ENCODE assay signal across 1 cellular context in the genomic region with DNA sequence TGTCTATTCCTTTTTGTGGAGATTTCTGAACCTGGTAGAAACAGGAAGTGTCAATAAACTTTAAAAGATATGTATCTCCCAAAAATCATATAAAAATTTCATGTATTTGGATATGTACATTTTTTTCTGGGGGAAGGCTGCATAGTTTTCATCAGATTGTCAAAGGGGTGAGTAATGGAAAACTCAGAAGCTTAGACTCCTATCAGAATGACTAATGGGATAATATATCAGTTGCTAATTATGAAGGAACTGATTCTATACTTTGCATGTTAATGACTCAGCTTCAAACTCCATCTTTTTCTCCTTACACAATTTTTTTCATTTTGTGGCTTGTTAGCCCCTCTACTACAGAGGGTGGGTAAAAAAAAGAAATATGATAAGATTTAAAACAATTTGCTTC.
TF ChIP-seq lines count a peak whose summit lies in the region.

No MANE protein-coding gene starts in this region.

TF ChIP-seq in SK-N-SH, 30 proteins besides CTCF, POLR2A, EP300 and RAD21 (continued from another document):
- TF ChIP-seq, protein P1, sequence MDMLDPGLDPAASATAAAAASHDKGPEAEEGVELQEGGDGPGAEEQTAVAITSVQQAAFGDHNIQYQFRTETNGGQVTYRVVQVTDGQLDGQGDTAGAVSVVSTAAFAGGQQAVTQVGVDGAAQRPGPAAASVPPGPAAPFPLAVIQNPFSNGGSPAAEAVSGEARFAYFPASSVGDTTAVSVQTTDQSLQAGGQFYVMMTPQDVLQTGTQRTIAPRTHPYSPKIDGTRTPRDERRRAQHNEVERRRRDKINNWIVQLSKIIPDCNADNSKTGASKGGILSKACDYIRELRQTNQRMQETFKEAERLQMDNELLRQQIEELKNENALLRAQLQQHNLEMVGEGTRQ (IDR thresholded peaks at IDR 0.05; ENCODE audit: borderline replicate concordance, low read depth, low read length): no peak
- TF ChIP-seq, protein P2, sequence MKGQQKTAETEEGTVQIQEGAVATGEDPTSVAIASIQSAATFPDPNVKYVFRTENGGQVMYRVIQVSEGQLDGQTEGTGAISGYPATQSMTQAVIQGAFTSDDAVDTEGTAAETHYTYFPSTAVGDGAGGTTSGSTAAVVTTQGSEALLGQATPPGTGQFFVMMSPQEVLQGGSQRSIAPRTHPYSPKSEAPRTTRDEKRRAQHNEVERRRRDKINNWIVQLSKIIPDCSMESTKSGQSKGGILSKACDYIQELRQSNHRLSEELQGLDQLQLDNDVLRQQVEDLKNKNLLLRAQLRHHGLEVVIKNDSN (IDR thresholded peaks at IDR 0.05; ENCODE audit: borderline replicate concordance, low read depth): no peak
- TF ChIP-seq TEAD4 (IDR thresholded peaks at IDR 0.05; ENCODE audit: borderline replicate concordance, insufficient read depth) (0 out of 2 replicates have a peak, but pooled peaks have one; percentile 33), FOXJ3 (CRISPR knock-in tag; IDR thresholded peaks at IDR 0.05) (no peak), SIN3A (IDR thresholded peaks at IDR 0.05; ENCODE audit: borderline replicate concordance, low read depth, low read length) (no peak), TCF12 (IDR thresholded peaks at IDR 0.05) (peak; percentile 45), RXRA (IDR thresholded peaks at IDR 0.05; ENCODE audit: borderline replicate concordance, low read depth) (no peak), RFX5 (IDR thresholded peaks at IDR 0.05; ENCODE audit: low read length) (no peak), MEF2A (IDR thresholded peaks at IDR 0.05; ENCODE audit: borderline replicate concordance, low read depth) (no peak), ELF1 (IDR thresholded peaks at IDR 0.05) (no peak), MXI1 (IDR thresholded peaks at IDR 0.05; ENCODE audit: low read depth, low read length) (no peak), EZH2phosphoT487 (IDR thresholded peaks at IDR 0.05; ENCODE audit: borderline replicate concordance, low read depth) (no peak), TAF1 (IDR thresholded peaks at IDR 0.05; ENCODE audit: borderline replicate concordance, low read depth, low read length) (no peak)
- TF ChIP-seq, protein P3, sequence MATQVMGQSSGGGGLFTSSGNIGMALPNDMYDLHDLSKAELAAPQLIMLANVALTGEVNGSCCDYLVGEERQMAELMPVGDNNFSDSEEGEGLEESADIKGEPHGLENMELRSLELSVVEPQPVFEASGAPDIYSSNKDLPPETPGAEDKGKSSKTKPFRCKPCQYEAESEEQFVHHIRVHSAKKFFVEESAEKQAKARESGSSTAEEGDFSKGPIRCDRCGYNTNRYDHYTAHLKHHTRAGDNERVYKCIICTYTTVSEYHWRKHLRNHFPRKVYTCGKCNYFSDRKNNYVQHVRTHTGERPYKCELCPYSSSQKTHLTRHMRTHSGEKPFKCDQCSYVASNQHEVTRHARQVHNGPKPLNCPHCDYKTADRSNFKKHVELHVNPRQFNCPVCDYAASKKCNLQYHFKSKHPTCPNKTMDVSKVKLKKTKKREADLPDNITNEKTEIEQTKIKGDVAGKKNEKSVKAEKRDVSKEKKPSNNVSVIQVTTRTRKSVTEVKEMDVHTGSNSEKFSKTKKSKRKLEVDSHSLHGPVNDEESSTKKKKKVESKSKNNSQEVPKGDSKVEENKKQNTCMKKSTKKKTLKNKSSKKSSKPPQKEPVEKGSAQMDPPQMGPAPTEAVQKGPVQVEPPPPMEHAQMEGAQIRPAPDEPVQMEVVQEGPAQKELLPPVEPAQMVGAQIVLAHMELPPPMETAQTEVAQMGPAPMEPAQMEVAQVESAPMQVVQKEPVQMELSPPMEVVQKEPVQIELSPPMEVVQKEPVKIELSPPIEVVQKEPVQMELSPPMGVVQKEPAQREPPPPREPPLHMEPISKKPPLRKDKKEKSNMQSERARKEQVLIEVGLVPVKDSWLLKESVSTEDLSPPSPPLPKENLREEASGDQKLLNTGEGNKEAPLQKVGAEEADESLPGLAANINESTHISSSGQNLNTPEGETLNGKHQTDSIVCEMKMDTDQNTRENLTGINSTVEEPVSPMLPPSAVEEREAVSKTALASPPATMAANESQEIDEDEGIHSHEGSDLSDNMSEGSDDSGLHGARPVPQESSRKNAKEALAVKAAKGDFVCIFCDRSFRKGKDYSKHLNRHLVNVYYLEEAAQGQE (IDR thresholded peaks at IDR 0.05; ENCODE audit: low read depth, low read length): no peak
- TF ChIP-seq, protein P4, sequence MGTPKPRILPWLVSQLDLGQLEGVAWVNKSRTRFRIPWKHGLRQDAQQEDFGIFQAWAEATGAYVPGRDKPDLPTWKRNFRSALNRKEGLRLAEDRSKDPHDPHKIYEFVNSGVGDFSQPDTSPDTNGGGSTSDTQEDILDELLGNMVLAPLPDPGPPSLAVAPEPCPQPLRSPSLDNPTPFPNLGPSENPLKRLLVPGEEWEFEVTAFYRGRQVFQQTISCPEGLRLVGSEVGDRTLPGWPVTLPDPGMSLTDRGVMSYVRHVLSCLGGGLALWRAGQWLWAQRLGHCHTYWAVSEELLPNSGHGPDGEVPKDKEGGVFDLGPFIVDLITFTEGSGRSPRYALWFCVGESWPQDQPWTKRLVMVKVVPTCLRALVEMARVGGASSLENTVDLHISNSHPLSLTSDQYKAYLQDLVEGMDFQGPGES (IDR thresholded peaks at IDR 0.05; ENCODE audit: low read depth, low read length): no peak
- TF ChIP-seq, protein P5, sequence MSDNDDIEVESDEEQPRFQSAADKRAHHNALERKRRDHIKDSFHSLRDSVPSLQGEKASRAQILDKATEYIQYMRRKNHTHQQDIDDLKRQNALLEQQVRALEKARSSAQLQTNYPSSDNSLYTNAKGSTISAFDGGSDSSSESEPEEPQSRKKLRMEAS (IDR thresholded peaks at IDR 0.05; ENCODE audit: low read depth): no peak
